8 cellular contexts compared by ENCODE assay signal in genomic region chr3:124730129-124730919, GRCh38. TPM values are rescaled to one million over a fixed set of nuclear protein-coding genes. Genes with fewer than 3 reads are reported as not detected.
DNase-seq lines count a peak whose midpoint lies in the region; ATAC-seq and TF ChIP-seq lines count a peak whose summit lies in the region.

TSS of gene UMPS (plus strand) at chr3:124730452. CDS start at chr3:124730472, 20 bp downstream.

- peak; percentile 82 for ATAC-seq in GM18873 (IDR thresholded peaks at IDR 0.05; ENCODE audit: low FRiP score, unreplicated experiment)
- ATAC-seq in HG03135 (IDR thresholded peaks at IDR 0.05; ENCODE audit: unreplicated experiment), result peak; percentile 96
- peak; percentile 96 for ATAC-seq in WTC11

- peak within 1 kb of the TSS; percentile 61 for H3K27ac ChIP-seq in caudate nucleus (ENCODE audit: low read depth, low read length)

- H3K36me3 Mint-ChIP-seq in WTC11, result peaks cover 16% of the 10 kb centered on the region

- H3K4me1 Mint-ChIP-seq in WTC11, result peaks cover 23% of the 10 kb centered on the region

- H3K4me3 Mint-ChIP-seq in WTC11, result peak within 1 kb of the TSS; percentile 99

- H3K9me3 Mint-ChIP-seq in WTC11, result no peaks in the 10 kb centered on the region

- H3K27me3 Mint-ChIP-seq in WTC11 (ENCODE audit: low read depth), result peaks cover 26% of the 10 kb centered on the region

- POLR2A ChIA-PET in AG04449 (lab: Yijun Ruan, JAX) (interaction anchor here (0.8 kb wide), 1 partner anchor 10 kb away, joined by 3 read pairs; no protein-coding TSS in a partner anchor), WTC11 (lab: Charles Lee) (no interaction called here)

- CTCF ChIA-PET in AG04449 (lab: Yijun Ruan, JAX) (interaction anchor here (1.0 to 2.8 kb wide), 8 partner anchors 8 to 171 kb away, joined by 3 to 14 read pairs (median 6); no protein-coding TSS in a partner anchor), WTC11 (lab: Charles Lee) (interaction anchor here (0.7 to 2.2 kb wide), 3 partner anchors 20 to 171 kb away, joined by 4 to 8 read pairs (median 4); no protein-coding TSS in a partner anchor)

- TF ChIP-seq CTCF in AG04449 (IDR thresholded peaks at IDR 0.05; ENCODE audit: insufficient read depth, low read length, missing control alignments), result no peak
- no peak for TF ChIP-seq CTCF in WTC11 (IDR thresholded peaks at IDR 0.05)

- peak within 1 kb of the TSS; percentile 98 for H3K27ac Mint-ChIP-seq in WTC11

- no peak for DNase-seq in AG04449 (ENCODE audit: low read depth, low spot score)
- DNase-seq in NCI-H2227 (lab: John Stamatoyannopoulos, UW; ENCODE audit: unreplicated experiment), result peak; percentile 88
- DNase-seq in WTC11 (ENCODE audit: low spot score), result peak; percentile 84
- peak; percentile 14 to 94 (median 82) for DNase-seq in caudate nucleus (lab: John Stamatoyannopoulos, UW)
- DNase-seq in inferior parietal cortex (ENCODE audit: extremely low spot score), result peak; percentile 83
- peak; percentile 89 to 94 for DNase-seq in stimulated activated CD4-positive, alpha-beta T cell treated with anti-CD3 and anti-CD28 coated beads, Interleukin-12 subunit alpha, Interleukin-12 subunit beta, amount 100 ng/mL, for 24 hours (ENCODE audit: low read depth in 2 of 2)

- H3K4me3 ChIP-seq in AG04449 (ENCODE audit: low read depth, low read length), result peak within 1 kb of the TSS; percentile 100

TF ChIP-seq in WTC11, 78 proteins besides CTCF, POLR2A, EP300 and RAD21 (continues in another document):
- TF ChIP-seq E2F5 (CRISPR knock-in tag; IDR thresholded peaks at IDR 0.05) (0 out of 2 replicates have a peak, but pooled peaks have one; percentile 37), ZBTB21 (CRISPR knock-in tag; IDR thresholded peaks at IDR 0.05; ENCODE audit: borderline replicate concordance) (peak; percentile 73; the same call in 1 of the 2 replicates), GABPB1 (CRISPR knock-in tag; IDR thresholded peaks at IDR 0.05) (peak; percentile 82), KAT7 (CRISPR knock-in tag; IDR thresholded peaks at IDR 0.05; ENCODE audit: borderline replicate concordance) (peak; percentile 84; the same call in 1 of the 2 replicates), NFE2L1 (CRISPR knock-in tag; IDR thresholded peaks at IDR 0.05) (peak; percentile 50; the same call in 1 of the 2 replicates), NFATC4 (CRISPR knock-in tag; IDR thresholded peaks at IDR 0.05) (no peak), ZBTB43 (CRISPR knock-in tag; IDR thresholded peaks at IDR 0.05) (peak; percentile 19; the same call in 1 of the 2 replicates), GRHL2 (CRISPR knock-in tag; IDR thresholded peaks at IDR 0.05; ENCODE audit: insufficient replicate concordance, severe bottlenecking) (no peak), FOXP1 (CRISPR knock-in tag; IDR thresholded peaks at IDR 0.05; ENCODE audit: borderline replicate concordance) (peak; percentile 33; the same call in 1 of the 2 replicates), MAX (CRISPR knock-in tag; IDR thresholded peaks at IDR 0.05) (peak; percentile 88), HMGXB4 (CRISPR knock-in tag; IDR thresholded peaks at IDR 0.05) (0 out of 2 replicates have a peak, but pooled peaks have one; percentile 46), FOXP4 (CRISPR knock-in tag; IDR thresholded peaks at IDR 0.05) (peak; percentile 94), JUN (CRISPR knock-in tag; IDR thresholded peaks at IDR 0.05) (no peak), EMX1 (CRISPR knock-in tag; IDR thresholded peaks at IDR 0.05) (no peak), PRRX2 (CRISPR knock-in tag; IDR thresholded peaks at IDR 0.05) (no peak), CREB1 (CRISPR knock-in tag; IDR thresholded peaks at IDR 0.05) (peak; percentile 84; the same call in 1 of the 2 replicates), FOXK1 (CRISPR knock-in tag; IDR thresholded peaks at IDR 0.05) (peak; percentile 95), TP53 (CRISPR knock-in tag; IDR thresholded peaks at IDR 0.05) (peak; percentile 33; the same call in 1 of the 2 replicates), MYBL2 (CRISPR knock-in tag; IDR thresholded peaks at IDR 0.05) (peak; percentile 79), ATF2 (CRISPR knock-in tag; IDR thresholded peaks at IDR 0.05; ENCODE audit: borderline replicate concordance, low read depth) (no peak), ATF1 (CRISPR knock-in tag; IDR thresholded peaks at IDR 0.05) (no peak), ZNF232 (CRISPR knock-in tag; IDR thresholded peaks at IDR 0.05) (peak; percentile 57; the same call in 1 of the 2 replicates), SP1 (CRISPR knock-in tag; conservative IDR thresholded peaks at IDR 0.05) (peak; percentile 97), PREB (CRISPR knock-in tag; IDR thresholded peaks at IDR 0.05; ENCODE audit: borderline replicate concordance) (no peak), CREM (CRISPR knock-in tag; IDR thresholded peaks at IDR 0.05) (peak; percentile 96)

RNA-seq across cellular contexts. Expression of gene UMPS, which starts in this region (rescaled TPM):
- total RNA-seq in WTC11 (2021), result 39.7 to 45.4 TPM (median 42.0 TPM) in 3 replicates
